17 cellular contexts compared by ENCODE assay signal in genomic region chr5:165622864-165623536, GRCh38.
DNase-seq lines count a peak whose midpoint lies in the region; ATAC-seq and TF ChIP-seq lines count a peak whose summit lies in the region.
"Had no signal": no experiment of that assay in that cellular context is flagged by ENCODE, and none has a peak within 500 bp of the region (broad histone marks: within the 10 kb centered on the region; RNA-seq: fewer than 3 reads in every experiment).

No MANE protein-coding gene starts in this region.

- H3K9me3 Mint-ChIP-seq in GM23338, result peaks cover 6% of the 10 kb centered on the region; the same call in 2 of the 3 replicates

- H3K4me3 ChIP-seq in GM23338 (no peak overlapping the region), mucosa of stomach (ENCODE audit: low read length) (no peak overlapping the region), coronary artery (no peak overlapping the region), transverse colon (no peak overlapping the region)
- H3K4me3 ChIP-seq: breast epithelium, K562 had no signal

- in situ Hi-C loops in transverse colon (cut with MboI; ENCODE audit: low pct_ligation_motif_present in 1 of 4, low pct_unique_long_range_greater_than_20kb in 1 of 4, low sequenced_read_pairs in 3 of 4), result no loop called here

- H3K79me2 ChIP-seq in GM23338 (replicated peaks; ENCODE audit: insufficient read depth), result no peaks in the 10 kb centered on the region

- H3K27me3 ChIP-seq in GM23338 (ENCODE audit: insufficient read depth), result no peaks in the 10 kb centered on the region
- H3K27me3 ChIP-seq in mucosa of stomach (ENCODE audit: control insufficient read depth, insufficient read depth, low read length), result no peaks in the 10 kb centered on the region
- H3K27me3 ChIP-seq in transverse colon, result no peaks in the 10 kb centered on the region
- H3K27me3 ChIP-seq: breast epithelium, upper lobe of left lung had no signal

- TF ChIP-seq CTCF in GM23338 (conservative IDR thresholded peaks at IDR 0.05; ENCODE audit: low read depth in 2 of 2) (no peak), VCaP (conservative IDR thresholded peaks at IDR 0.05) (no peak), coronary artery (IDR thresholded peaks at IDR 0.05) (no peak), transverse colon (IDR thresholded peaks at IDR 0.05) (no peak)

- ATAC-seq in GM23338 (no peak), GM21526 (IDR thresholded peaks at IDR 0.05; ENCODE audit: low FRiP score, unreplicated experiment) (no peak)
- ATAC-seq: K562; stimulated activated effector memory CD8-positive, alpha-beta T cell treated with anti-CD3 and anti-CD28 coated beads, Interleukin-12 subunit alpha, Interleukin-12 subunit beta, amount 100 ng/mL, for 72 hours had no signal

- H3K4me1 ChIP-seq in GM23338 (ENCODE audit: insufficient read depth) (peaks cover 9% of the 10 kb centered on the region), mucosa of stomach (ENCODE audit: control insufficient read depth, insufficient read depth, low read length) (no peaks in the 10 kb centered on the region), transverse colon (no peaks in the 10 kb centered on the region)
- H3K4me1 ChIP-seq: breast epithelium, upper lobe of left lung had no signal

- peaks cover 12% of the 10 kb centered on the region; the same call in 1 of the 3 replicates for H3K36me3 Mint-ChIP-seq in GM23338 (ENCODE audit: low read depth)
- H3K36me3 Mint-ChIP-seq: mesothelial cell of epicardium; stimulated activated effector memory CD8-positive, alpha-beta T cell treated with anti-CD3 and anti-CD28 coated beads, Interleukin-12 subunit alpha, Interleukin-12 subunit beta, amount 100 ng/mL, for 72 hours had no signal

- H3K36me3 ChIP-seq in GM23338 (ENCODE audit: insufficient read depth) (no peaks in the 10 kb centered on the region), mucosa of stomach (ENCODE audit: control insufficient read depth, insufficient read depth, low read length) (no peaks in the 10 kb centered on the region), transverse colon (no peaks in the 10 kb centered on the region)
- H3K36me3 ChIP-seq: breast epithelium, upper lobe of left lung had no signal

- no peak overlapping the region for H3K27ac Mint-ChIP-seq in GM23338
- H3K27ac Mint-ChIP-seq: CD4-positive, alpha-beta T cell; mesothelial cell of epicardium; stimulated activated effector memory CD8-positive, alpha-beta T cell treated with anti-CD3 and anti-CD28 coated beads, Interleukin-12 subunit alpha, Interleukin-12 subunit beta, amount 100 ng/mL, for 72 hours had no signal

- H3K4me2 ChIP-seq in GM23338, result no peak overlapping the region

- no peaks in the 10 kb centered on the region for H3K9me3 ChIP-seq in mucosa of stomach (ENCODE audit: control insufficient read depth, low read length)
- no peaks in the 10 kb centered on the region for H3K9me3 ChIP-seq in transverse colon
- H3K9me3 ChIP-seq: breast epithelium, upper lobe of left lung had no signal

- peak overlapping the region; percentile 85; the same call in 1 of the 2 replicates for H2AFZ ChIP-seq in GM23338

- 76 to 80% methylated on average over 6 to 7 of the region's 7 CpGs for WGBS in transverse colon (ENCODE audit: low coverage in 1 of 2), 2 donors

- no peaks in the 10 kb centered on the region for H3K27me3 Mint-ChIP-seq in GM23338 (ENCODE audit: insufficient read depth, low read depth, poor library complexity)
- H3K27me3 Mint-ChIP-seq: CD4-positive, alpha-beta T cell had no signal

- H4K20me1 ChIP-seq in GM23338 (replicated peaks; ENCODE audit: insufficient read depth), result no peaks in the 10 kb centered on the region

- peaks cover 4% of the 10 kb centered on the region for H3K4me1 Mint-ChIP-seq in GM23338
- H3K4me1 Mint-ChIP-seq: stimulated activated effector memory CD8-positive, alpha-beta T cell treated with anti-CD3 and anti-CD28 coated beads, Interleukin-12 subunit alpha, Interleukin-12 subunit beta, amount 100 ng/mL, for 72 hours had no signal

- peaks cover 5% of the 10 kb centered on the region; the same call in 1 of the 2 replicates for H3K9me2 ChIP-seq in GM23338 (ENCODE audit: insufficient read depth)

- no peak overlapping the region for H3K27ac ChIP-seq in GM23338 (ENCODE audit: low read depth)
- H3K27ac ChIP-seq in VCaP, result peak overlapping the region; percentile 65
- H3K27ac ChIP-seq in coronary artery, result no peak overlapping the region
- no peak overlapping the region for H3K27ac ChIP-seq in transverse colon
- H3K27ac ChIP-seq: breast epithelium, upper lobe of left lung had no signal

- no peak for TF ChIP-seq EP300 in transverse colon (IDR thresholded peaks at IDR 0.05; ENCODE audit: low read depth)

- intact Hi-C loops in transverse colon (cut with DNase I; ENCODE audit: low total_unique reads), result no loop called here

- H3K9ac ChIP-seq in mucosa of stomach (ENCODE audit: low read length), result peak overlapping the region; percentile 23

- H3F3A ChIP-seq in GM23338 (replicated peaks; ENCODE audit: low read depth), result no peaks in the 10 kb centered on the region

- DNase-seq in GM23338 (ENCODE audit: low spot score), result no peak
- peak; percentile 6 for DNase-seq in NAMALWA (ENCODE audit: low spot score)
- no peak for DNase-seq in coronary artery (ENCODE audit: low spot score)
- no peak for DNase-seq in activated CD8-positive, alpha-beta memory T cell treated with anti-CD3 and anti-CD28 coated beads, Interleukin-2, amount 50 U/mL, for 4 hours
- DNase-seq in transverse colon, result no peak
- DNase-seq: activated naive CD4-positive, alpha-beta T cell; CD4-positive, alpha-beta T cell; NCI-H187 treated with DMSO at 0.1 percent for 48 hours; NCI-H82; upper lobe of left lung had no signal

- H3K4me3 Mint-ChIP-seq in GM23338, result no peak overlapping the region
- H3K4me3 Mint-ChIP-seq: CD4-positive, alpha-beta T cell; mesothelial cell of epicardium; stimulated activated effector memory CD8-positive, alpha-beta T cell treated with anti-CD3 and anti-CD28 coated beads, Interleukin-12 subunit alpha, Interleukin-12 subunit beta, amount 100 ng/mL, for 72 hours had no signal

- no peak for TF ChIP-seq POLR2A in transverse colon (IDR thresholded peaks at IDR 0.05)

TF ChIP-seq in GM23338, 12 proteins besides CTCF, POLR2A, EP300 and RAD21 (continues in another document):
- TF ChIP-seq, protein P1, sequence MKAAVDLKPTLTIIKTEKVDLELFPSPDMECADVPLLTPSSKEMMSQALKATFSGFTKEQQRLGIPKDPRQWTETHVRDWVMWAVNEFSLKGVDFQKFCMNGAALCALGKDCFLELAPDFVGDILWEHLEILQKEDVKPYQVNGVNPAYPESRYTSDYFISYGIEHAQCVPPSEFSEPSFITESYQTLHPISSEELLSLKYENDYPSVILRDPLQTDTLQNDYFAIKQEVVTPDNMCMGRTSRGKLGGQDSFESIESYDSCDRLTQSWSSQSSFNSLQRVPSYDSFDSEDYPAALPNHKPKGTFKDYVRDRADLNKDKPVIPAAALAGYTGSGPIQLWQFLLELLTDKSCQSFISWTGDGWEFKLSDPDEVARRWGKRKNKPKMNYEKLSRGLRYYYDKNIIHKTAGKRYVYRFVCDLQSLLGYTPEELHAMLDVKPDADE (IDR thresholded peaks at IDR 0.05), result no peak
- no peak for TF ChIP-seq EZH2 (IDR thresholded peaks at IDR 0.05; ENCODE audit: low read depth, unreplicated experiment)
- TF ChIP-seq STAT1 (IDR thresholded peaks at IDR 0.05; ENCODE audit: unreplicated experiment), result no peak
- no peak for TF ChIP-seq EZH2phosphoT487 (IDR thresholded peaks at IDR 0.05; ENCODE audit: unreplicated experiment)
- TF ChIP-seq ZNF331 (CRISPR knock-in tag; IDR thresholded peaks at IDR 0.05; ENCODE audit: low read depth), result no peak
- TF ChIP-seq ZNF114 (CRISPR knock-in tag; IDR thresholded peaks at IDR 0.05), result no peak
- TF ChIP-seq, protein P2, sequence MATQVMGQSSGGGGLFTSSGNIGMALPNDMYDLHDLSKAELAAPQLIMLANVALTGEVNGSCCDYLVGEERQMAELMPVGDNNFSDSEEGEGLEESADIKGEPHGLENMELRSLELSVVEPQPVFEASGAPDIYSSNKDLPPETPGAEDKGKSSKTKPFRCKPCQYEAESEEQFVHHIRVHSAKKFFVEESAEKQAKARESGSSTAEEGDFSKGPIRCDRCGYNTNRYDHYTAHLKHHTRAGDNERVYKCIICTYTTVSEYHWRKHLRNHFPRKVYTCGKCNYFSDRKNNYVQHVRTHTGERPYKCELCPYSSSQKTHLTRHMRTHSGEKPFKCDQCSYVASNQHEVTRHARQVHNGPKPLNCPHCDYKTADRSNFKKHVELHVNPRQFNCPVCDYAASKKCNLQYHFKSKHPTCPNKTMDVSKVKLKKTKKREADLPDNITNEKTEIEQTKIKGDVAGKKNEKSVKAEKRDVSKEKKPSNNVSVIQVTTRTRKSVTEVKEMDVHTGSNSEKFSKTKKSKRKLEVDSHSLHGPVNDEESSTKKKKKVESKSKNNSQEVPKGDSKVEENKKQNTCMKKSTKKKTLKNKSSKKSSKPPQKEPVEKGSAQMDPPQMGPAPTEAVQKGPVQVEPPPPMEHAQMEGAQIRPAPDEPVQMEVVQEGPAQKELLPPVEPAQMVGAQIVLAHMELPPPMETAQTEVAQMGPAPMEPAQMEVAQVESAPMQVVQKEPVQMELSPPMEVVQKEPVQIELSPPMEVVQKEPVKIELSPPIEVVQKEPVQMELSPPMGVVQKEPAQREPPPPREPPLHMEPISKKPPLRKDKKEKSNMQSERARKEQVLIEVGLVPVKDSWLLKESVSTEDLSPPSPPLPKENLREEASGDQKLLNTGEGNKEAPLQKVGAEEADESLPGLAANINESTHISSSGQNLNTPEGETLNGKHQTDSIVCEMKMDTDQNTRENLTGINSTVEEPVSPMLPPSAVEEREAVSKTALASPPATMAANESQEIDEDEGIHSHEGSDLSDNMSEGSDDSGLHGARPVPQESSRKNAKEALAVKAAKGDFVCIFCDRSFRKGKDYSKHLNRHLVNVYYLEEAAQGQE (IDR thresholded peaks at IDR 0.05; ENCODE audit: unreplicated experiment), result no peak
- TF ChIP-seq NANOG (IDR thresholded peaks at IDR 0.05; ENCODE audit: borderline replicate concordance), result no peak
- no peak for TF ChIP-seq POLR2AphosphoS5 (IDR thresholded peaks at IDR 0.05; ENCODE audit: low read depth)
- no peak for TF ChIP-seq JUNB (IDR thresholded peaks at IDR 0.05; ENCODE audit: unreplicated experiment)
